In genomic region chr1:68758666-68759209, GRCh38 we compare ENCODE assay signal across 21 cellular contexts.
DNase-seq lines count a peak whose midpoint lies in the region; ATAC-seq and TF ChIP-seq lines count a peak whose summit lies in the region.
"Had no signal": no experiment of that assay in that cellular context is flagged by ENCODE, and none has a peak within 500 bp of the region (broad histone marks: within the 10 kb centered on the region; RNA-seq: fewer than 3 reads in every experiment).

No MANE protein-coding gene starts in this region.

- H3K4me3 Mint-ChIP-seq in chondrocyte (ENCODE audit: unreplicated experiment): no peak overlapping the region
- H3K4me3 Mint-ChIP-seq in effector memory CD8-positive, alpha-beta T cell: no peak overlapping the region
- H3K4me3 Mint-ChIP-seq: CD8-positive, alpha-beta memory T cell had no signal

- TF ChIP-seq CTCF in chondrocyte (IDR thresholded peaks at IDR 0.05): no peak

- peaks cover 5% of the 10 kb centered on the region for H3K27me3 Mint-ChIP-seq in chondrocyte (ENCODE audit: low read depth)
- no peaks in the 10 kb centered on the region for H3K27me3 Mint-ChIP-seq in effector memory CD8-positive, alpha-beta T cell

- H3K9me3 Mint-ChIP-seq in chondrocyte (ENCODE audit: low read depth): peaks cover 26% of the 10 kb centered on the region
- H3K9me3 Mint-ChIP-seq in effector memory CD8-positive, alpha-beta T cell: peaks cover 16% of the 10 kb centered on the region in 2 donors

- peak; percentile 38 for DNase-seq in ELF-1 (ENCODE audit: low read depth, low spot score)
- DNase-seq in HT-29 (ENCODE audit: low spot score): peak; percentile 4
- peak; percentile 60 for DNase-seq in chondrocyte (ENCODE audit: low spot score)
- DNase-seq in islet precursor cell: peak; percentile 54
- no peak for DNase-seq in stimulated activated CD4-positive, alpha-beta T cell treated with anti-CD3 and anti-CD28 coated beads, Interleukin-4, amount 100 ng/mL, for 4 hours
- no peak for DNase-seq in NCI-H1694 (lab: John Stamatoyannopoulos, UW)
- DNase-seq in effector memory CD8-positive, alpha-beta T cell: no peak
- DNase-seq: CD8-positive, alpha-beta memory T cell; DMS79 treated with DMSO at 0.1 percent for 48 hours; GM23248; Kasumi-1; MG63; NCI-H1417; NCI-H187; NCI-H2107; NCI-H446 treated with DMSO at 0.1 percent for 48 hours; NCI-H748 treated with DMSO at 0.1 percent for 48 hours; NK-92 treated with Interleukin-12 subunit alpha and Interleukin-12 subunit beta, amount 100 ng/mL, for 24 hours had no signal

- no peaks in the 10 kb centered on the region for H3K4me1 Mint-ChIP-seq in chondrocyte (ENCODE audit: low read depth)
- no peaks in the 10 kb centered on the region for H3K4me1 Mint-ChIP-seq in effector memory CD8-positive, alpha-beta T cell (ENCODE audit: low read depth in 2 of 2)
- H3K4me1 Mint-ChIP-seq: CD8-positive, alpha-beta memory T cell had no signal

- no peak overlapping the region for H3K27ac Mint-ChIP-seq in chondrocyte (ENCODE audit: unreplicated experiment)
- H3K27ac Mint-ChIP-seq in effector memory CD8-positive, alpha-beta T cell: no peak overlapping the region
- H3K27ac Mint-ChIP-seq: CD8-positive, alpha-beta memory T cell had no signal

- ATAC-seq in esophagus mucosa: no peak
- no peak for ATAC-seq in effector memory CD8-positive, alpha-beta T cell (replicated peaks)
- ATAC-seq: GM12878, Right ventricle myocardium inferior had no signal

- H3K36me3 Mint-ChIP-seq in chondrocyte (ENCODE audit: low read depth): no peaks in the 10 kb centered on the region
- peaks cover 3% of the 10 kb centered on the region for H3K36me3 Mint-ChIP-seq in effector memory CD8-positive, alpha-beta T cell (ENCODE audit: insufficient read depth)
- H3K36me3 Mint-ChIP-seq: CD8-positive, alpha-beta memory T cell had no signal

Comparison
In these comparisons a context has a peak if more than half of its experiments do, and no peak if none do; other contexts are left out.
1. DNase-seq: peak in ELF-1 (single experiment), HT-29 (single experiment), chondrocyte (single experiment) and islet precursor cell (single experiment); none in stimulated activated CD4-positive, alpha-beta T cell treated with anti-CD3 and anti-CD28 coated beads, Interleukin-4, amount 100 ng/mL, for 4 hours (0 of 2), NCI-H1694 (single experiment) and effector memory CD8-positive, alpha-beta T cell (0 of 3).